ENCODE assay signal across 25 cellular contexts in the genomic region with DNA sequence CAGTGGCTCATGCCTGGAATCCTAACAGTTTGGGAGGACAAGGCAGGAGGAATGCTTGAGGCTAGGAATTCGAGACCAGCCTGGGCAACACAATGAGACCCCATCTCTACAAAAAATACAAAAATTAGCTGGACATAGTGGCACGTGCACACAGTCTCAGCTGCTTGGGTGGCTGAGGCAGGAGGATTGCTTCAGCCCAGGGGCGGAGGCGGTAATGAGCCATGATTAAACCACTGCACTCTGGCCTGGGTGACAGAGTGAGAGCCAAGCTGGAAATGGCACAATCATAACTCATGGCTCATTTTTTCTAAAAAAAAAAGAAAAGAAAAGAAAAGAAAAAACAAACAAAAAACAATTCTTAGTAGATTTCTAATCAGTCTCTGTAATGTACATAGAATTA.
DNase-seq lines count a peak whose midpoint lies in the region; ATAC-seq and TF ChIP-seq lines count a peak whose summit lies in the region.
"Had no signal": no experiment of that assay in that cellular context is flagged by ENCODE, and none has a peak within 500 bp of the region (broad histone marks: within the 10 kb centered on the region; RNA-seq: fewer than 3 reads in every experiment).

No MANE protein-coding gene starts in this region.

- no peak overlapping the region for H2AFZ ChIP-seq in hepatocyte

- H3K4me2 ChIP-seq in hepatocyte = no peak overlapping the region
- H3K4me2 ChIP-seq: BLaER1, KMS-11 had no signal

- no peak overlapping the region for H3K4me3 Mint-ChIP-seq in progenitor cell of endocrine pancreas (ENCODE audit: low read depth)
- H3K4me3 Mint-ChIP-seq in T-helper 2 cell treated with Interferon-gamma antibody and Interleukin-4, amounts not matched to agents 5 μg/mL and 100 μg/mL, for 36 hours = no peak overlapping the region
- H3K4me3 Mint-ChIP-seq: CD4-positive, alpha-beta T cell had no signal

- H4K20me1 ChIP-seq in hepatocyte (ENCODE audit: insufficient read depth, poor library complexity, severe bottlenecking) = no peaks in the 10 kb centered on the region
- H4K20me1 ChIP-seq: BLaER1 had no signal

- no peaks in the 10 kb centered on the region for H3K27me3 ChIP-seq in heart left ventricle
- no peaks in the 10 kb centered on the region for H3K27me3 ChIP-seq in hepatocyte
- H3K27me3 ChIP-seq: BLaER1, SJCRH30 had no signal

- WGBS in heart left ventricle, 4 donors = 69 to 80% (median 74%) methylated on average over 4 of the region's 4 CpGs
- WGBS in hepatocyte (ENCODE audit: low lambda C conversion rate, missing lambda C conversion rate) = 75% methylated on average over 4 of the region's 4 CpGs

- peak overlapping the region; percentile 76 for H3K27ac Mint-ChIP-seq in progenitor cell of endocrine pancreas
- no peak overlapping the region for H3K27ac Mint-ChIP-seq in T-helper 2 cell treated with Interferon-gamma antibody and Interleukin-4, amounts not matched to agents 5 μg/mL and 100 μg/mL, for 36 hours
- H3K27ac Mint-ChIP-seq: CD4-positive, alpha-beta T cell had no signal

- H3K27me3 Mint-ChIP-seq in progenitor cell of endocrine pancreas = no peaks in the 10 kb centered on the region
- H3K27me3 Mint-ChIP-seq in T-helper 2 cell treated with Interferon-gamma antibody and Interleukin-4, amounts not matched to agents 5 μg/mL and 100 μg/mL, for 36 hours (ENCODE audit: low read depth) = no peaks in the 10 kb centered on the region
- H3K27me3 Mint-ChIP-seq: CD4-positive, alpha-beta T cell had no signal

- no peak overlapping the region for H3K4me3 ChIP-seq in heart left ventricle
- H3K4me3 ChIP-seq in hepatocyte = no peak overlapping the region
- H3K4me3 ChIP-seq: BLaER1, GM12878, HAP-1, SJCRH30 had no signal

- no peaks in the 10 kb centered on the region for H3K36me3 ChIP-seq in heart left ventricle
- H3K36me3 ChIP-seq in hepatocyte (replicated peaks; ENCODE audit: insufficient read depth, low read depth) = no peaks in the 10 kb centered on the region
- H3K36me3 ChIP-seq: BLaER1, HAP-1, SJCRH30 had no signal

- ATAC-seq in left cardiac atrium (no peak), heart left ventricle (no peak), GM19351 (IDR thresholded peaks at IDR 0.05; ENCODE audit: unreplicated experiment) (no peak)
- ATAC-seq: GM12878 had no signal

- H3K36me3 Mint-ChIP-seq in progenitor cell of endocrine pancreas (ENCODE audit: insufficient read depth) = no peaks in the 10 kb centered on the region
- no peaks in the 10 kb centered on the region for H3K36me3 Mint-ChIP-seq in T-helper 2 cell treated with Interferon-gamma antibody and Interleukin-4, amounts not matched to agents 5 μg/mL and 100 μg/mL, for 36 hours (ENCODE audit: low read depth)

- H3K9me3 ChIP-seq in heart left ventricle (peaks cover 0 to 3% (median 0%) of the 10 kb centered on the region in 12 donors), hepatocyte (ENCODE audit: low read depth) (no peaks in the 10 kb centered on the region)
- H3K9me3 ChIP-seq: BLaER1, HAP-1, SJCRH30 had no signal

- DNase-seq in left cardiac atrium (peak; percentile 24), heart left ventricle (no peak), hepatocyte (ENCODE audit: low spot score) (peak; percentile 30), progenitor cell of endocrine pancreas (ENCODE audit: low spot score, unreplicated experiment) (no peak), NCI-H1105 treated with DMSO at 0.1 percent for 48 hours (lab: John Stamatoyannopoulos, UW) (no peak), hippocampal formation (lab: John Stamatoyannopoulos, UW) (no peak)
- no peak for DNase-seq in T-helper 2 cell treated with Interferon-gamma antibody and Interleukin-4, amounts not matched to agents 5 μg/mL and 100 μg/mL, for 36 hours (ENCODE audit: low spot score)
- DNase-seq: ACHN; CD4-positive, alpha-beta T cell; COR-L47; DND-41; IMR-90; NCI-H1092 treated with DMSO at 0.1 percent for 48 hours; NCI-H146; NCI-H2029; NCI-H2227 treated with DMSO at 0.1 percent for 48 hours; NCI-H510A; OCI-M1; SJCRH30 had no signal

- no peak for TF ChIP-seq POLR2A in heart left ventricle (IDR thresholded peaks at IDR 0.05)

- H3K4me1 ChIP-seq in heart left ventricle = no peaks in the 10 kb centered on the region
- H3K4me1 ChIP-seq in hepatocyte (ENCODE audit: insufficient read depth) = no peaks in the 10 kb centered on the region
- H3K4me1 ChIP-seq: BLaER1, HAP-1, SJCRH30 had no signal

- H3K79me2 ChIP-seq in hepatocyte = no peaks in the 10 kb centered on the region

- intact Hi-C loops in left cardiac atrium (cut with DNase I) = no loop called here
- intact Hi-C loops in heart left ventricle (cut with DNase I) = loop anchor here in 1 of 10 donors (2.0 kb wide), 1 partner anchor 21 kb away; no protein-coding TSS in a partner anchor

- no peaks in the 10 kb centered on the region for H3K9me2 ChIP-seq in hepatocyte (replicated peaks; ENCODE audit: insufficient read depth)

- H3K9me3 Mint-ChIP-seq in progenitor cell of endocrine pancreas (ENCODE audit: low read depth) = peaks cover 2% of the 10 kb centered on the region
- H3K9me3 Mint-ChIP-seq in T-helper 2 cell treated with Interferon-gamma antibody and Interleukin-4, amounts not matched to agents 5 μg/mL and 100 μg/mL, for 36 hours = peaks cover 42% of the 10 kb centered on the region

- H3K27ac ChIP-seq in heart left ventricle (no peak overlapping the region), hepatocyte (no peak overlapping the region)
- H3K27ac ChIP-seq: 22Rv1, BLaER1, KMS-11, SJCRH30 had no signal

- no peaks in the 10 kb centered on the region for H3K4me1 Mint-ChIP-seq in progenitor cell of endocrine pancreas (ENCODE audit: low read depth)
- H3K4me1 Mint-ChIP-seq in T-helper 2 cell treated with Interferon-gamma antibody and Interleukin-4, amounts not matched to agents 5 μg/mL and 100 μg/mL, for 36 hours (ENCODE audit: low read depth) = no peaks in the 10 kb centered on the region

- no peak for TF ChIP-seq CTCF in heart left ventricle (IDR thresholded peaks at IDR 0.05)
- TF ChIP-seq CTCF in hepatocyte (IDR thresholded peaks at IDR 0.05; ENCODE audit: poor library complexity) = no peak
- TF ChIP-seq CTCF in progenitor cell of endocrine pancreas (IDR thresholded peaks at IDR 0.05; ENCODE audit: unreplicated experiment) = no peak

Comparison
In these comparisons a context has a peak if more than half of its experiments do, and no peak if none do; other contexts are left out.
1. DNase-seq: peak in left cardiac atrium (single experiment) and hepatocyte (single experiment); none in heart left ventricle (0 of 5), progenitor cell of endocrine pancreas (single experiment), NCI-H1105 treated with DMSO at 0.1 percent for 48 hours (single experiment), hippocampal formation (0 of 2) and T-helper 2 cell treated with Interferon-gamma antibody and Interleukin-4, amounts not matched to agents 5 μg/mL and 100 μg/mL, for 36 hours (single experiment).